1 cellular context compared by ENCODE assay signal in the genomic region with DNA sequence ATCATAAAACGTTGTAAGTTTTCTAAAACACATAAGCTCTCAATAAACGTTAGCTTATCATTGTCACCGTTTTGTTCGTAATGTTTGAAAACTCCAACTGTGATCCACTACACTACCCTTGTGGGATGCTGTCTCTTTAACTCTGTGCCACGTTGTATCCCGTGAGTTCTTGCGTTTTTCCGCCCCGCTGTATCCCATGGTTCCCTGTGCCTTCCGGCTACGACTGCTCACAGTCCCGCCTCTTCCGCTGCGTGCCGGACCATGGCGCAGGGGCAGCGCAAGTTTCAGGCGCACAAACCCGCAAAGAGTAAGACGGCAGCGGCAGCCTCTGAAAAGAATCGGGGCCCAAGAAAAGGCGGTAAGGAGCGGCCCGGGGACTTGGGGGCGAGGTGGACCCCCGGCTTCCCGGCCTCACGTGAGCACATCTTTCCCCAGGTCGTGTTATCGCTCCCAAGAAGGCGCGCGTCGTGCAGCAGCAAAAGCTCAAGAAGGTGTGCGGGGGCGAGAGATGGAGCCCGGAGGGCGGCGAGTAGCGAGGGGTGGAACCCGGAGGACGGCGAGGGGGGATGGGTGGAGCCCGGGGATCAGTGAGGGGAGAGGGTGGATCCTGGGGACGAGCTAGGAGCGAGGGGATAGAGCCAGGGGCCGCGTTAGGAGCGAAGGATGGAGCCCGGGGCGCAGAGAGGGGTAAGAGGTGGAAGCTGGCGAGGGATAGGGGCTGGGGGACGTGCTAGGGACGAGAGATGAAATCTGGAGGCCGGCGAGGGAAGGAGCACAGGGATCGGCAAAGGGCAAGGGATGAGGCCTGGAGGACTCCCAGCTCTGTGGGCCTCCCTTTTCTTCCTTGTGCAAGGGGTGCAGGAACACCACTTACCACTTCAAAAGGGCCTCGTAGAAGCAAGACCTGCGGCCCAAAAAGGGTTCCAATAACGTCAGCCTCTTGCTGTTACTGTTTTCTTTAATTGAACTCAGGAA.
TF ChIP-seq lines count a peak whose summit lies in the region.

Gene C19orf53 (plus strand): TSS at position 240 of the 975 bp plus-strand sequence. CDS start 22 bp downstream, at position 262.

TF ChIP-seq in HCT116, 20 proteins besides CTCF, POLR2A, EP300 and RAD21 (continued from another document):
- TF ChIP-seq CBX3 (IDR thresholded peaks at IDR 0.05; ENCODE audit: low read depth): peak; percentile 92
- no peak for TF ChIP-seq ZNF274 (IDR thresholded peaks at IDR 0.05; ENCODE audit: low read depth, low read length)
- TF ChIP-seq, protein P1, sequence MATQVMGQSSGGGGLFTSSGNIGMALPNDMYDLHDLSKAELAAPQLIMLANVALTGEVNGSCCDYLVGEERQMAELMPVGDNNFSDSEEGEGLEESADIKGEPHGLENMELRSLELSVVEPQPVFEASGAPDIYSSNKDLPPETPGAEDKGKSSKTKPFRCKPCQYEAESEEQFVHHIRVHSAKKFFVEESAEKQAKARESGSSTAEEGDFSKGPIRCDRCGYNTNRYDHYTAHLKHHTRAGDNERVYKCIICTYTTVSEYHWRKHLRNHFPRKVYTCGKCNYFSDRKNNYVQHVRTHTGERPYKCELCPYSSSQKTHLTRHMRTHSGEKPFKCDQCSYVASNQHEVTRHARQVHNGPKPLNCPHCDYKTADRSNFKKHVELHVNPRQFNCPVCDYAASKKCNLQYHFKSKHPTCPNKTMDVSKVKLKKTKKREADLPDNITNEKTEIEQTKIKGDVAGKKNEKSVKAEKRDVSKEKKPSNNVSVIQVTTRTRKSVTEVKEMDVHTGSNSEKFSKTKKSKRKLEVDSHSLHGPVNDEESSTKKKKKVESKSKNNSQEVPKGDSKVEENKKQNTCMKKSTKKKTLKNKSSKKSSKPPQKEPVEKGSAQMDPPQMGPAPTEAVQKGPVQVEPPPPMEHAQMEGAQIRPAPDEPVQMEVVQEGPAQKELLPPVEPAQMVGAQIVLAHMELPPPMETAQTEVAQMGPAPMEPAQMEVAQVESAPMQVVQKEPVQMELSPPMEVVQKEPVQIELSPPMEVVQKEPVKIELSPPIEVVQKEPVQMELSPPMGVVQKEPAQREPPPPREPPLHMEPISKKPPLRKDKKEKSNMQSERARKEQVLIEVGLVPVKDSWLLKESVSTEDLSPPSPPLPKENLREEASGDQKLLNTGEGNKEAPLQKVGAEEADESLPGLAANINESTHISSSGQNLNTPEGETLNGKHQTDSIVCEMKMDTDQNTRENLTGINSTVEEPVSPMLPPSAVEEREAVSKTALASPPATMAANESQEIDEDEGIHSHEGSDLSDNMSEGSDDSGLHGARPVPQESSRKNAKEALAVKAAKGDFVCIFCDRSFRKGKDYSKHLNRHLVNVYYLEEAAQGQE (IDR thresholded peaks at IDR 0.05; ENCODE audit: low read depth): no peak
- no peak for TF ChIP-seq FOSL1 (IDR thresholded peaks at IDR 0.05; ENCODE audit: low read depth)
- TF ChIP-seq SRF (IDR thresholded peaks at IDR 0.05; ENCODE audit: low read depth): 0 out of 2 replicates have a peak, but pooled peaks have one; percentile 53
- peak; percentile 11 for TF ChIP-seq TCF7L2 (IDR thresholded peaks at IDR 0.05; ENCODE audit: borderline replicate concordance, extremely low read depth, insufficient read depth, insufficient read length)
TF ChIP-seq in HCT116: peak in this region for 12.
